Comparison of ENCODE assay signal across 28 cellular contexts in the genomic region with DNA sequence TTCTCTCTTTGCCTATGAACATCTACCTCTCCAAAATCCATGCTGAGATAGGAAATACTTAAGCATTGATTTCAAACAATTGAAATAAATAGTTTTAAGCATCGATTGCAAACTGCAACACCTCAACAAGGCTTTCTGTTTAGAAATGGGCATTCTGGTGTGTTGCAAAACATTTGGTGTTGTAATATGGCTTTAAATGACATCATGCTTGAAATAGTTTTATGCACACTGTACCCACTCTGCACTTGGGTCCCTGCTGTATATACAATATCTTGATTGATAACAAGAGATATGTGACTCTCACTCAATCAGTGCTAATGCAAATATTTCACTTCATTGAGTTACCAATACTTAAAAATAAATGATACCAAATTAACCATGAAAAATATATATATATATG.
"Had no signal": no experiment of that assay in that cellular context is flagged by ENCODE, and none has a peak within 500 bp of the region (broad histone marks: within the 10 kb centered on the region; RNA-seq: fewer than 3 reads in every experiment).

No MANE protein-coding gene starts in this region.

- H3K4me1 ChIP-seq: right lobe of liver, uterus had no signal

- H3K27ac ChIP-seq: cardiac muscle cell, coronary artery, dorsolateral prefrontal cortex, neutrophil, ovary, right lobe of liver, thoracic aorta, uterus had no signal

- H3K9me3 Mint-ChIP-seq: activated CD8-positive, alpha-beta T cell treated with anti-CD3 and anti-CD28 coated beads for 36 hours; activated T-helper 17 cell treated with anti-CD3 and anti-CD28 coated beads, Interleukin-2, amount 50 U/mL, for 72 hours; stimulated activated naive CD8-positive, alpha-beta T cell treated with anti-CD3 and anti-CD28 coated beads, Interleukin-15, Interleukin-2, amounts not matched to agents 100 ng/mL and 50 ng/mL, for 24 hours had no signal

- H3K27me3 Mint-ChIP-seq: activated CD8-positive, alpha-beta T cell treated with anti-CD3 and anti-CD28 coated beads for 36 hours had no signal

- H3K27me3 ChIP-seq: neutrophil, ovary, right lobe of liver, uterus had no signal

- H3K4me3 ChIP-seq: cardiac muscle cell, coronary artery, dorsolateral prefrontal cortex, ovary, right lobe of liver, thoracic aorta, uterus had no signal

- H3K36me3 ChIP-seq: cardiac muscle cell, neutrophil, ovary, right lobe of liver, thoracic aorta, uterus had no signal

- H3K27ac Mint-ChIP-seq: activated CD8-positive, alpha-beta T cell treated with anti-CD3 and anti-CD28 coated beads for 36 hours; activated T-helper 17 cell treated with anti-CD3 and anti-CD28 coated beads, Interleukin-2, amount 50 U/mL, for 72 hours; nephron; progenitor cell of endocrine pancreas; stimulated activated naive CD8-positive, alpha-beta T cell treated with anti-CD3 and anti-CD28 coated beads, Interleukin-15, Interleukin-2, amounts not matched to agents 100 ng/mL and 50 ng/mL, for 24 hours had no signal

- H3K4me3 Mint-ChIP-seq: activated CD8-positive, alpha-beta T cell treated with anti-CD3 and anti-CD28 coated beads for 36 hours; activated T-cell treated with anti-CD3 and anti-CD28 coated beads, Interleukin-2, amount 50 U/mL, for 4 hours; activated T-helper 17 cell treated with anti-CD3 and anti-CD28 coated beads, Interleukin-2, amount 50 U/mL, for 72 hours; nephron; stimulated activated naive CD8-positive, alpha-beta T cell treated with anti-CD3 and anti-CD28 coated beads, Interleukin-15, Interleukin-2, amounts not matched to agents 100 ng/mL and 50 ng/mL, for 24 hours; WTC11 had no signal

- FAIRE-seq: frontal cortex had no signal

- H3K9me3 ChIP-seq: neutrophil, ovary, right lobe of liver, thoracic aorta, uterus had no signal

- DNase-seq: activated CD4-positive, alpha-beta T cell treated with anti-CD3 and anti-CD28 coated beads for 1 hour; activated CD4-positive, alpha-beta T cell treated with anti-CD3 and anti-CD28 coated beads, Interleukin-2, amount 50 U/mL, for 1 hour; activated CD8-positive, alpha-beta T cell treated with anti-CD3 and anti-CD28 coated beads for 36 hours; activated gamma-delta T cell treated with Interleukin-2 at 50 U/mL for 16 hours; activated naive CD4-positive, alpha-beta T cell treated with anti-CD3 and anti-CD28 coated beads, Interleukin-2, amount 50 U/mL, for 16 hours; activated T-cell treated with anti-CD3 and anti-CD28 coated beads, Interleukin-2, amount 50 U/mL, for 4 hours; amygdala; cerebellar nuclear complex; dorsolateral prefrontal cortex; effector memory CD4-positive, alpha-beta T cell; islet precursor cell; left cardiac atrium; left ventricle myocardium superior; ovary; right lobe of liver; stimulated activated CD4-positive, alpha-beta T cell treated with anti-CD3 and anti-CD28 coated beads, Interleukin-4, amount 100 ng/mL, for 1 hour; T-helper 2 cell; uterus had no signal

- H3K4me1 Mint-ChIP-seq: activated T-helper 17 cell treated with anti-CD3 and anti-CD28 coated beads, Interleukin-2, amount 50 U/mL, for 72 hours; nephron had no signal
